17 cellular contexts compared by ENCODE assay signal in the genomic region with DNA sequence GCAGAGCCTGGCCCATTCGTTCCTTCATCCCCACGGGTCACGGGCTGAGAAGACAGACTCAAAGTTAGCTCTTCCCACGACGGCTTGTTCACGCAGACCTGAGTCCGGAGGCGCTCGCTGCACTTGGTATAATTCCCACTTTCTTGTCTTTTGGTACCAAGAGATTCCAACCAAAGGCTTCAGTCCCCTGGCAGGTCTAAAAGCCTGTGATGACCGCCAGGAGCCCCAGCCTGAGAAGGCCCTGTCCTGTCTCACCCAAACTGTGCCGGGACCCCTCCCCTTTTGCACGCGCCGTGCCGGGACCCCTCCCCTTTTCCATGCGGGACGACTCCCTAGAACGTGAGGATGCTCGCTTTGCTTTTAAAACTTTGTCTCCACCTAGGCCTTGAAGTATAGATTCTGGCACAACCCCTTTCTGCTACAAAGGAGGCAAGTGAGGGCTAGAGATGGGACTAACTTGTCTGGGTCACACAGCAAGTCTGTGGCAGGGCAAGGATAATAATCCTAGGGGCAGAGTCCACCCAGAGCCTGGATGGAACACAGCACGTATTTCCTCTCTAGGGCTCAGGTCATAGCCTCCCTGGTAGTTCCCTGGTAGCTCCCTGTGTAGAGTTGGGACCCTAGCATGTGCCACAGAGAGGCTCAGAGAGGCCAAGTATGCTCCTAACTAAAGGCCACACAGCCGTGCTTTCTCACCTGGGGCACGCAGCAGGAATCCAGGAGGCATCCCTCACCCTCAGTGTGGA.
A peak's percentile ranks its signal among the peaks of the same experiment; 100 is the strongest.
DNase-seq lines count a peak whose midpoint lies in the region; ATAC-seq and TF ChIP-seq lines count a peak whose summit lies in the region.
"Had no signal": no experiment of that assay in that cellular context is flagged by ENCODE, and none has a peak within 500 bp of the region (broad histone marks: within the 10 kb centered on the region; RNA-seq: fewer than 3 reads in every experiment).

No MANE protein-coding gene starts in this region.

- no peaks in the 10 kb centered on the region for H4K20me1 ChIP-seq in BLaER1 treated with 17β-estradiol and CSF1 and Interleukin-3, amounts not matched to agents 10 nM and 100 nM

- DNase-seq in NT2/D1 (ENCODE audit: low read depth, low spot score): no peak
- DNase-seq in sigmoid colon: peak; percentile 41
- no peak for DNase-seq in DMS 273 (lab: John Stamatoyannopoulos, UW; ENCODE audit: unreplicated experiment)
- no peak for DNase-seq in NCI-H187 (lab: John Stamatoyannopoulos, UW)
- no peak for DNase-seq in SIG-M5 treated with dmso at 0.1 percent for 504 hours (lab: John Stamatoyannopoulos, UW; ENCODE audit: unreplicated experiment)
- DNase-seq: DMS153; GOT3; NCI-H1105; NCI-H1694 treated with DMSO at 0.1 percent for 48 hours; NCI-H446; NCI-H69; NK-92 treated with Interleukin-12 subunit alpha and Interleukin-12 subunit beta, amount 100 ng/mL, for 24 hours had no signal

- no peak for ATAC-seq in HG03045 (IDR thresholded peaks at IDR 0.05; ENCODE audit: unreplicated experiment)
- ATAC-seq: A549 had no signal

- intact Hi-C loops in sigmoid colon (cut with DNase I): no loop called here

- TF ChIP-seq CTCF in liver (IDR thresholded peaks at IDR 0.05; ENCODE audit: low read depth, low read length, missing input control) (no peak), sigmoid colon (IDR thresholded peaks at IDR 0.05) (no peak)

- 87% methylated on average over 22 of the region's 22 CpGs for WGBS in liver
- WGBS in sigmoid colon, 2 donors: 64 to 87% methylated on average over 22 of the region's 22 CpGs

- no peak overlapping the region for H3K4me3 ChIP-seq in BLaER1 treated with 17β-estradiol and CSF1 and Interleukin-3, amounts not matched to agents 10 nM and 100 nM
- no peak overlapping the region for H3K4me3 ChIP-seq in NT2/D1 (ENCODE audit: insufficient read length, low read depth)
- H3K4me3 ChIP-seq in liver (ENCODE audit: low read depth in 1 of 3, low read length in 3 of 3): no peak overlapping the region
- H3K4me3 ChIP-seq in sigmoid colon: no peak overlapping the region
- H3K4me3 ChIP-seq: A549 had no signal

- H3K4me2 ChIP-seq in BLaER1 treated with 17β-estradiol and CSF1 and Interleukin-3, amounts not matched to agents 10 nM and 100 nM: peak overlapping the region; percentile 54 to 74 (median 64)
- H3K4me2 ChIP-seq: A549 had no signal

- no peaks in the 10 kb centered on the region for H3K36me3 ChIP-seq in BLaER1 treated with 17β-estradiol and CSF1 and Interleukin-3, amounts not matched to agents 10 nM and 100 nM
- no peaks in the 10 kb centered on the region for H3K36me3 ChIP-seq in NT2/D1 (ENCODE audit: insufficient read depth, insufficient read length, low read length)
- H3K36me3 ChIP-seq in liver (ENCODE audit: control insufficient read depth in 4 of 4, insufficient read depth in 3 of 4, low read depth in 1 of 4, low read length in 3 of 4): no peaks in the 10 kb centered on the region
- H3K36me3 ChIP-seq in sigmoid colon: no peaks in the 10 kb centered on the region

- H3K9ac ChIP-seq in BLaER1 treated with 17β-estradiol and CSF1 and Interleukin-3, amounts not matched to agents 10 nM and 100 nM: peak overlapping the region in 3 of 11 experiments; percentile 2 to 24 (median 22); a peak in 3 of 22 replicates
- H3K9ac ChIP-seq in NT2/D1 (ENCODE audit: insufficient read length, low read depth) (peak overlapping the region; percentile 16), liver (ENCODE audit: low read depth in 1 of 2, low read length in 2 of 2) (no peak overlapping the region)

- TF ChIP-seq RAD21 in liver (IDR thresholded peaks at IDR 0.05): no peak

- no peak for TF ChIP-seq EP300 in sigmoid colon (IDR thresholded peaks at IDR 0.05)

- TF ChIP-seq POLR2A in sigmoid colon (IDR thresholded peaks at IDR 0.05): no peak

- H3K27me3 ChIP-seq in BLaER1 treated with 17β-estradiol and CSF1 and Interleukin-3, amounts not matched to agents 10 nM and 100 nM: peaks cover 0 to 10% (median 0%) of the 10 kb centered on the region in 11 experiments; a peak in 7 of 22 replicates
- no peaks in the 10 kb centered on the region for H3K27me3 ChIP-seq in NT2/D1 (ENCODE audit: insufficient read depth, insufficient read length)
- no peaks in the 10 kb centered on the region for H3K27me3 ChIP-seq in liver (ENCODE audit: control insufficient read depth in 4 of 4, insufficient read depth in 4 of 4, low read length in 3 of 4)
- H3K27me3 ChIP-seq in sigmoid colon: no peaks in the 10 kb centered on the region

- peaks cover 19 to 45% (median 37%) of the 10 kb centered on the region in 10 experiments for H3K4me1 ChIP-seq in BLaER1 treated with 17β-estradiol and CSF1 and Interleukin-3, amounts not matched to agents 10 nM and 100 nM
- peaks cover 20% of the 10 kb centered on the region for H3K4me1 ChIP-seq in NT2/D1 (ENCODE audit: insufficient read depth, insufficient read length)
- H3K4me1 ChIP-seq in liver (ENCODE audit: control insufficient read depth in 4 of 4, insufficient read depth in 4 of 4, low read length in 3 of 4): peaks cover 6 to 21% (median 16%) of the 10 kb centered on the region in 4 donors
- peaks cover 0 to 11% (median 10%) of the 10 kb centered on the region in 4 donors for H3K4me1 ChIP-seq in sigmoid colon
- H3K4me1 ChIP-seq: A549 had no signal

- 0 out of 22 replicates have a peak overlapping the region, but pooled peaks of 1 of the 11 experiments have one; percentile 3 for H3K27ac ChIP-seq in BLaER1 treated with 17β-estradiol and CSF1 and Interleukin-3, amounts not matched to agents 10 nM and 100 nM
- H3K27ac ChIP-seq in liver (ENCODE audit: low read depth in 1 of 2, low read length in 2 of 2): no peak overlapping the region
- no peak overlapping the region for H3K27ac ChIP-seq in sigmoid colon
- H3K27ac ChIP-seq: A549, RWPE1 had no signal

- peaks cover 0 to 10% (median 0%) of the 10 kb centered on the region in 11 experiments; a peak in 5 of 22 replicates for H3K9me3 ChIP-seq in BLaER1 treated with 17β-estradiol and CSF1 and Interleukin-3, amounts not matched to agents 10 nM and 100 nM (replicated peaks in 1 of 11)
- no peaks in the 10 kb centered on the region for H3K9me3 ChIP-seq in NT2/D1 (ENCODE audit: insufficient read depth, low read length)
- no peaks in the 10 kb centered on the region for H3K9me3 ChIP-seq in liver (ENCODE audit: control insufficient read depth in 4 of 4, low read length in 3 of 4)
- H3K9me3 ChIP-seq in sigmoid colon: no peaks in the 10 kb centered on the region
- H3K9me3 ChIP-seq: A549 had no signal

TF ChIP-seq in liver, 16 proteins besides CTCF, POLR2A, EP300 and RAD21:
- TF ChIP-seq, protein P1, sequence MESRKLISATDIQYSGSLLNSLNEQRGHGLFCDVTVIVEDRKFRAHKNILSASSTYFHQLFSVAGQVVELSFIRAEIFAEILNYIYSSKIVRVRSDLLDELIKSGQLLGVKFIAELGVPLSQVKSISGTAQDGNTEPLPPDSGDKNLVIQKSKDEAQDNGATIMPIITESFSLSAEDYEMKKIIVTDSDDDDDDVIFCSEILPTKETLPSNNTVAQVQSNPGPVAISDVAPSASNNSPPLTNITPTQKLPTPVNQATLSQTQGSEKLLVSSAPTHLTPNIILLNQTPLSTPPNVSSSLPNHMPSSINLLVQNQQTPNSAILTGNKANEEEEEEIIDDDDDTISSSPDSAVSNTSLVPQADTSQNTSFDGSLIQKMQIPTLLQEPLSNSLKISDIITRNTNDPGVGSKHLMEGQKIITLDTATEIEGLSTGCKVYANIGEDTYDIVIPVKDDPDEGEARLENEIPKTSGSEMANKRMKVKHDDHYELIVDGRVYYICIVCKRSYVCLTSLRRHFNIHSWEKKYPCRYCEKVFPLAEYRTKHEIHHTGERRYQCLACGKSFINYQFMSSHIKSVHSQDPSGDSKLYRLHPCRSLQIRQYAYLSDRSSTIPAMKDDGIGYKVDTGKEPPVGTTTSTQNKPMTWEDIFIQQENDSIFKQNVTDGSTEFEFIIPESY (IDR thresholded peaks at IDR 0.05): no peak
- TF ChIP-seq RXRA (IDR thresholded peaks at IDR 0.05): peak in 1 of 2 donors; percentile 13
- peak; percentile 32 for TF ChIP-seq HNF4G (IDR thresholded peaks at IDR 0.05)
- peak; percentile 56 to 69 for TF ChIP-seq HNF4A (conservative IDR thresholded peaks at IDR 0.05)
